ENCODE assay signal across 12 cellular contexts in genomic region chr4:190031264-190031663, GRCh38. TPM values are rescaled to one million over a fixed set of nuclear protein-coding genes. Genes with fewer than 3 reads are reported as not detected.
DNase-seq lines count a peak whose midpoint lies in the region; ATAC-seq lines count a peak whose summit lies in the region.
"Not testable (repeated sequence)": the region's sequence is repeated elsewhere in the genome, so short reads cannot be mapped to it uniquely, and the experiment has no call there.
"Had no signal": no experiment of that assay in that cellular context is flagged by ENCODE, and none has a peak within 500 bp of the region (broad histone marks: within the 10 kb centered on the region; RNA-seq: fewer than 3 reads in every experiment).

No MANE protein-coding gene starts in this region.

- H3K27me3 Mint-ChIP-seq in activated CD4-positive, alpha-beta T cell treated with anti-CD3 and anti-CD28 coated beads for 36 hours; activated CD8-positive, alpha-beta T cell treated with anti-CD3 and anti-CD28 coated beads, Interleukin-2, amount 10 ng/mL, durations not matched to agents 7 days and 5 days (ENCODE audit: low read depth); activated T-cell treated with anti-CD3 and anti-CD28 coated beads, Interleukin-2, amount 50 U/mL, for 72 hours (ENCODE audit: low read depth): not testable (repeated sequence)

- peak; percentile 30 for ATAC-seq in activated CD4-positive, alpha-beta T cell treated with anti-CD3 and anti-CD28 coated beads for 36 hours
- ATAC-seq in activated CD8-positive, alpha-beta T cell treated with anti-CD3 and anti-CD28 coated beads, Interleukin-2, amount 10 ng/mL, durations not matched to agents 7 days and 5 days: peak; percentile 36
- peak; percentile 78 to 93 for ATAC-seq in activated T-cell treated with anti-CD3 and anti-CD28 coated beads, Interleukin-2, amount 50 U/mL, for 72 hours (replicated peaks in 1 of 2)
- ATAC-seq in activated naive CD4-positive, alpha-beta T cell treated with anti-CD3 and anti-CD28 coated beads, Interleukin-2, amount 50 U/mL, for 72 hours: peak; percentile 34 to 77
- ATAC-seq in stimulated activated effector memory CD8-positive, alpha-beta T cell treated with anti-CD3 and anti-CD28 coated beads, Interleukin-12 subunit alpha, Interleukin-12 subunit beta, amount 100 ng/mL, for 72 hours: peak; percentile 75

- H3K9me3 Mint-ChIP-seq in activated CD4-positive, alpha-beta T cell treated with anti-CD3 and anti-CD28 coated beads for 36 hours (ENCODE audit: low read depth); activated CD8-positive, alpha-beta T cell treated with anti-CD3 and anti-CD28 coated beads, Interleukin-2, amount 10 ng/mL, durations not matched to agents 7 days and 5 days (ENCODE audit: insufficient read depth); activated T-cell treated with anti-CD3 and anti-CD28 coated beads, Interleukin-2, amount 50 U/mL, for 72 hours; activated naive CD4-positive, alpha-beta T cell treated with anti-CD3 and anti-CD28 coated beads, Interleukin-2, amount 50 U/mL, for 72 hours; stimulated activated effector memory CD8-positive, alpha-beta T cell treated with anti-CD3 and anti-CD28 coated beads, Interleukin-12 subunit alpha, Interleukin-12 subunit beta, amount 100 ng/mL, for 72 hours: not testable (repeated sequence)

- not testable (repeated sequence) for H3K27ac Mint-ChIP-seq in activated CD4-positive, alpha-beta T cell treated with anti-CD3 and anti-CD28 coated beads for 36 hours; activated CD8-positive, alpha-beta T cell treated with anti-CD3 and anti-CD28 coated beads, Interleukin-2, amount 10 ng/mL, durations not matched to agents 7 days and 5 days; activated T-cell treated with anti-CD3 and anti-CD28 coated beads, Interleukin-2, amount 50 U/mL, for 72 hours; activated naive CD4-positive, alpha-beta T cell treated with anti-CD3 and anti-CD28 coated beads, Interleukin-2, amount 50 U/mL, for 72 hours; stimulated activated effector memory CD8-positive, alpha-beta T cell treated with anti-CD3 and anti-CD28 coated beads, Interleukin-12 subunit alpha, Interleukin-12 subunit beta, amount 100 ng/mL, for 72 hours

- DNase-seq in activated CD4-positive, alpha-beta T cell treated with anti-CD3 and anti-CD28 coated beads for 36 hours; activated CD8-positive, alpha-beta T cell treated with anti-CD3 and anti-CD28 coated beads, Interleukin-2, amount 10 ng/mL, durations not matched to agents 7 days and 5 days; activated naive CD4-positive, alpha-beta T cell treated with anti-CD3 and anti-CD28 coated beads, Interleukin-2, amount 50 U/mL, for 72 hours (ENCODE audit: low spot score in 2 of 2); stimulated activated effector memory CD8-positive, alpha-beta T cell treated with anti-CD3 and anti-CD28 coated beads, Interleukin-12 subunit alpha, Interleukin-12 subunit beta, amount 100 ng/mL, for 72 hours (ENCODE audit: low spot score in 2 of 2): not testable (repeated sequence)
- peak in 1 of 2 donors; percentile 9 for DNase-seq in activated T-cell treated with anti-CD3 and anti-CD28 coated beads, Interleukin-2, amount 50 U/mL, for 72 hours

- H3K4me3 Mint-ChIP-seq in activated CD4-positive, alpha-beta T cell treated with anti-CD3 and anti-CD28 coated beads for 36 hours; activated CD8-positive, alpha-beta T cell treated with anti-CD3 and anti-CD28 coated beads, Interleukin-2, amount 10 ng/mL, durations not matched to agents 7 days and 5 days; activated T-cell treated with anti-CD3 and anti-CD28 coated beads, Interleukin-2, amount 50 U/mL, for 72 hours; stimulated activated effector memory CD8-positive, alpha-beta T cell treated with anti-CD3 and anti-CD28 coated beads, Interleukin-12 subunit alpha, Interleukin-12 subunit beta, amount 100 ng/mL, for 72 hours: not testable (repeated sequence)

- CTCF ChIA-PET in activated CD4-positive, alpha-beta T cell treated with anti-CD3 and anti-CD28 coated beads for 36 hours (lab: Charles Lee); activated CD8-positive, alpha-beta T cell treated with anti-CD3 and anti-CD28 coated beads, Interleukin-2, amount 10 ng/mL, durations not matched to agents 7 days and 5 days (lab: Charles Lee): not testable (repeated sequence)

- intact Hi-C loops in activated CD4-positive, alpha-beta T cell treated with anti-CD3 and anti-CD28 coated beads for 36 hours (cut with DNase I, micrococcal nuclease): not testable (repeated sequence)

- not testable (repeated sequence) for H3K36me3 Mint-ChIP-seq in activated CD4-positive, alpha-beta T cell treated with anti-CD3 and anti-CD28 coated beads for 36 hours (ENCODE audit: low read depth); activated CD8-positive, alpha-beta T cell treated with anti-CD3 and anti-CD28 coated beads, Interleukin-2, amount 10 ng/mL, durations not matched to agents 7 days and 5 days (ENCODE audit: low read depth); activated T-cell treated with anti-CD3 and anti-CD28 coated beads, Interleukin-2, amount 50 U/mL, for 72 hours (ENCODE audit: insufficient read depth in 2 of 2); activated naive CD4-positive, alpha-beta T cell treated with anti-CD3 and anti-CD28 coated beads, Interleukin-2, amount 50 U/mL, for 72 hours; stimulated activated effector memory CD8-positive, alpha-beta T cell treated with anti-CD3 and anti-CD28 coated beads, Interleukin-12 subunit alpha, Interleukin-12 subunit beta, amount 100 ng/mL, for 72 hours

- POLR2A ChIA-PET in activated CD4-positive, alpha-beta T cell treated with anti-CD3 and anti-CD28 coated beads for 36 hours (lab: Charles Lee); activated CD8-positive, alpha-beta T cell treated with anti-CD3 and anti-CD28 coated beads, Interleukin-2, amount 10 ng/mL, durations not matched to agents 7 days and 5 days (lab: Charles Lee): not testable (repeated sequence)

- H3K4me1 Mint-ChIP-seq in activated CD4-positive, alpha-beta T cell treated with anti-CD3 and anti-CD28 coated beads for 36 hours; activated CD8-positive, alpha-beta T cell treated with anti-CD3 and anti-CD28 coated beads, Interleukin-2, amount 10 ng/mL, durations not matched to agents 7 days and 5 days (ENCODE audit: low read depth); activated T-cell treated with anti-CD3 and anti-CD28 coated beads, Interleukin-2, amount 50 U/mL, for 72 hours (ENCODE audit: low read depth); stimulated activated effector memory CD8-positive, alpha-beta T cell treated with anti-CD3 and anti-CD28 coated beads, Interleukin-12 subunit alpha, Interleukin-12 subunit beta, amount 100 ng/mL, for 72 hours: not testable (repeated sequence)

RNA-seq across cellular contexts. Expression of gene FRG2, which starts 4.2 kb away (rescaled TPM):
- total RNA-seq in activated CD4-positive, alpha-beta T cell treated with anti-CD3 and anti-CD28 coated beads for 36 hours: not detected
- total RNA-seq in activated CD8-positive, alpha-beta T cell treated with anti-CD3 and anti-CD28 coated beads, Interleukin-2, amount 10 ng/mL, durations not matched to agents 7 days and 5 days: not detected
- not detected for total RNA-seq in activated T-cell treated with anti-CD3 and anti-CD28 coated beads, Interleukin-2, amount 50 U/mL, for 72 hours
- under 1 TPM in 1 of 2 donors, not detected in 1; 0.11 TPM for total RNA-seq in activated naive CD4-positive, alpha-beta T cell treated with anti-CD3 and anti-CD28 coated beads, Interleukin-2, amount 50 U/mL, for 72 hours
- total RNA-seq: CD4-positive, alpha-beta memory T cell; CD4-positive, CD25-positive, alpha-beta regulatory T cell; G401; GM12878 had no signal

RNA-seq across cellular contexts. Expression of gene DBET, which starts 33.0 kb away (rescaled TPM):
- total RNA-seq in activated CD4-positive, alpha-beta T cell treated with anti-CD3 and anti-CD28 coated beads for 36 hours: not detected
- total RNA-seq in activated CD8-positive, alpha-beta T cell treated with anti-CD3 and anti-CD28 coated beads, Interleukin-2, amount 10 ng/mL, durations not matched to agents 7 days and 5 days: not detected
- total RNA-seq in activated T-cell treated with anti-CD3 and anti-CD28 coated beads, Interleukin-2, amount 50 U/mL, for 72 hours: not detected
- not detected for total RNA-seq in activated naive CD4-positive, alpha-beta T cell treated with anti-CD3 and anti-CD28 coated beads, Interleukin-2, amount 50 U/mL, for 72 hours
- total RNA-seq: A673; CD4-positive, alpha-beta memory T cell; CD4-positive, CD25-positive, alpha-beta regulatory T cell; CD8-positive, alpha-beta memory T cell; Daoy; G401; GM12878 had no signal

Comparison
In these comparisons a context has a peak if more than half of its experiments do, and no peak if none do; other contexts are left out.
1. ATAC-seq: peak in every context shown above with its lines; median percentile 86 in activated T-cell treated with anti-CD3 and anti-CD28 coated beads, Interleukin-2, amount 50 U/mL, for 72 hours; 75 in stimulated activated effector memory CD8-positive, alpha-beta T cell treated with anti-CD3 and anti-CD28 coated beads, Interleukin-12 subunit alpha, Interleukin-12 subunit beta, amount 100 ng/mL, for 72 hours; 56 in activated naive CD4-positive, alpha-beta T cell treated with anti-CD3 and anti-CD28 coated beads, Interleukin-2, amount 50 U/mL, for 72 hours; 36 in activated CD8-positive, alpha-beta T cell treated with anti-CD3 and anti-CD28 coated beads, Interleukin-2, amount 10 ng/mL, durations not matched to agents 7 days and 5 days; 30 in activated CD4-positive, alpha-beta T cell treated with anti-CD3 and anti-CD28 coated beads for 36 hours.